In the genomic region with DNA sequence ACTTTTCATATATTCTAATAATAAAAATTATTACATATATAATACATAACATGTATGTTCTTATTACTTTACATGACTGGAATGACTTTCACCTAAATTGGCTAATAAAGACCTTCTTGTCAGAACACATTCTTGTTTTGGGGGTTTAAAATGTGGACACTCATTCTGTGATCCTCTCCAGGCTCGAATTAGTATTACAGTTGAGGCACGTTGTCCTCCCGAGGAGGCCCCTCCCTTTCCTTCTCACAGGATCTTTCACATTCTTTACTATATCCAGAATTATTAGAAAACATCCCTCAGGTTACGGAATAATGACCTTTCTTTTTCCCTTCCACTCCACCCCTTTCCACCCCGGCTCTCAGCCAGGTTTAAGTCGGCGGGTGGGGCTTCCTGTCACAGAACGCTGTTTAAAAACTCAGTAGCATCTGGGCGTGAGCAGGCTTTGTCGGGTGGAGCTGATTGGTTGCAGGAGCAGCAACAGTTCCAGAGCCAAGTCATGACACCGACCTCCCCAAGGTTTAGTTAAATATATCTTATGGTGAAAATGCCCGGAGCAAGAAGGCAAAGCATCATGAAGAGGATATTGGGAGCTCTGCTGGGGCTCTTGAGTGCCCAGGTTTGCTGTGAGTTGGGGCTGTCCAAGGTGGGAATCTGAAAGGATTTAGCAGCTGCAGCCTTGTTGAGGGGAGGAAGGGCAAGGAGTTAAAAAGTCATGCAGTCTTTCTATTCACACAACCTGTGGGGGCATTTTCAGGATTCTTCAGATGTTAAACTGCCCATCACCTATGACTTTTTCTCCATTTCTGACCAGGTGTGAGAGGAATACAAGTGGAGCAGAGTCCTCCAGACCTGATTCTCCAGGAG, we compare ENCODE assay signal across 8 cellular contexts.
DNase-seq lines count a peak whose midpoint lies in the region; ATAC-seq and TF ChIP-seq lines count a peak whose summit lies in the region.

No MANE protein-coding gene starts in this region.

- H3K27ac ChIP-seq in SU-DHL-6 (ENCODE audit: low read depth, low read length) = no peak overlapping the region; the same call in 1 of the 2 replicates
- H3K27ac ChIP-seq in PC-3 (ENCODE audit: low read length) = no peak overlapping the region

- H2AFZ ChIP-seq in SU-DHL-6 (ENCODE audit: low read depth, low read length, severe bottlenecking) = peak overlapping the region; percentile 17
- no peak overlapping the region for H2AFZ ChIP-seq in PC-3 (ENCODE audit: low read length)

- TF ChIP-seq CTCF in SU-DHL-6 (IDR thresholded peaks at IDR 0.05; ENCODE audit: insufficient read depth, low read length, poor library complexity, severe bottlenecking) = no peak
- no peak for TF ChIP-seq CTCF in PC-3 (conservative IDR thresholded peaks at IDR 0.05; ENCODE audit: low read depth, low read length)

- H3K4me3 ChIP-seq in SU-DHL-6 (ENCODE audit: insufficient read depth, low read length, poor library complexity, severe bottlenecking) (peak overlapping the region; percentile 28), PC-3 (ENCODE audit: low read length) (no peak overlapping the region)

- no peak for TF ChIP-seq POLR2A in GM18505 (IDR thresholded peaks at IDR 0.05; ENCODE audit: borderline replicate concordance, extremely low read depth, insufficient read depth, insufficient read length)

- peak overlapping the region; percentile 87 for H3K4me3 Mint-ChIP-seq in natural killer cell treated with Interleukin-12 subunit alpha and Interleukin-12 subunit beta and Interleukin-15 and Interleukin-18, amount 100 ng/mL, for 72 hours

- no peaks in the 10 kb centered on the region for H3K4me1 ChIP-seq in PC-3 (ENCODE audit: insufficient read depth, low read length)

- H3F3A ChIP-seq in SU-DHL-6 (ENCODE audit: insufficient read depth) (no peaks in the 10 kb centered on the region), PC-3 (ENCODE audit: low read length, unreplicated experiment) (no peaks in the 10 kb centered on the region)

- H3K9me3 ChIP-seq in SU-DHL-6 (ENCODE audit: insufficient read depth, low read length) (no peaks in the 10 kb centered on the region), PC-3 (ENCODE audit: low read length) (no peaks in the 10 kb centered on the region)

- H3K27me3 Mint-ChIP-seq in natural killer cell treated with Interleukin-12 subunit alpha and Interleukin-12 subunit beta and Interleukin-15 and Interleukin-18, amount 100 ng/mL, for 72 hours = peaks cover 0 to 10% of the 10 kb centered on the region in 2 donors

- H3K9me2 ChIP-seq in SU-DHL-6 (replicated peaks; ENCODE audit: insufficient read depth, low read length) (no peaks in the 10 kb centered on the region), PC-3 (replicated peaks; ENCODE audit: low read length) (no peaks in the 10 kb centered on the region)

- H3K4me2 ChIP-seq in SU-DHL-6 (ENCODE audit: low read depth, low read length, poor library complexity, severe bottlenecking) (peak overlapping the region; percentile 53), PC-3 (ENCODE audit: low read length) (no peak overlapping the region)

- no peaks in the 10 kb centered on the region for H4K20me1 ChIP-seq in SU-DHL-6 (ENCODE audit: low read depth, low read length)
- no peaks in the 10 kb centered on the region for H4K20me1 ChIP-seq in PC-3 (ENCODE audit: low read length)

- POLR2A ChIA-PET in PC-3 (lab: Charles Lee; ENCODE audit: unreplicated experiment) = no interaction called here

- H3K4me1 Mint-ChIP-seq in natural killer cell treated with Interleukin-12 subunit alpha and Interleukin-12 subunit beta and Interleukin-15 and Interleukin-18, amount 100 ng/mL, for 72 hours (ENCODE audit: low read depth in 2 of 2) = peaks cover 25 to 31% of the 10 kb centered on the region in 2 donors

- CTCF ChIA-PET in PC-3 (lab: Charles Lee) = no interaction called here

- peak; percentile 51 for DNase-seq in central memory CD4-positive, alpha-beta T cell
- DNase-seq in natural killer cell treated with Interleukin-12 subunit alpha and Interleukin-12 subunit beta and Interleukin-15 and Interleukin-18, amount 100 ng/mL, for 72 hours (ENCODE audit: low spot score) = peak; percentile 64
- no peak for DNase-seq in PC-3
- DNase-seq in NCI-H146 (lab: John Stamatoyannopoulos, UW) = no peak
- DNase-seq in cortex of kidney (lab: John Stamatoyannopoulos, UW) = no peak

- H3K27me3 ChIP-seq in SU-DHL-6 (ENCODE audit: low read length) (no peaks in the 10 kb centered on the region), PC-3 (ENCODE audit: low read length) (peaks cover 56% of the 10 kb centered on the region)

- H3K27ac Mint-ChIP-seq in natural killer cell treated with Interleukin-12 subunit alpha and Interleukin-12 subunit beta and Interleukin-15 and Interleukin-18, amount 100 ng/mL, for 72 hours = peak overlapping the region; percentile 80 to 82

- no peaks in the 10 kb centered on the region for H3K36me3 ChIP-seq in SU-DHL-6 (ENCODE audit: low read length)
- H3K36me3 ChIP-seq in PC-3 (ENCODE audit: low read depth, low read length) = no peaks in the 10 kb centered on the region

- H3K79me2 ChIP-seq in SU-DHL-6 (ENCODE audit: insufficient read depth, low read length) = no peaks in the 10 kb centered on the region
- H3K79me2 ChIP-seq in PC-3 (ENCODE audit: low read length) = no peaks in the 10 kb centered on the region

- no peaks in the 10 kb centered on the region for H3K9me3 Mint-ChIP-seq in natural killer cell treated with Interleukin-12 subunit alpha and Interleukin-12 subunit beta and Interleukin-15 and Interleukin-18, amount 100 ng/mL, for 72 hours

- intact Hi-C loops in PC-3 (cut with micrococcal nuclease) = no loop called here

- H3K36me3 Mint-ChIP-seq in natural killer cell treated with Interleukin-12 subunit alpha and Interleukin-12 subunit beta and Interleukin-15 and Interleukin-18, amount 100 ng/mL, for 72 hours = no peaks in the 10 kb centered on the region

- peak; percentile 38 for ATAC-seq in GM18505 (IDR thresholded peaks at IDR 0.05; ENCODE audit: unreplicated experiment)
- ATAC-seq in HG02798 (IDR thresholded peaks at IDR 0.05; ENCODE audit: poor library complexity, unreplicated experiment) = peak; percentile 50
- ATAC-seq in natural killer cell treated with Interleukin-12 subunit alpha and Interleukin-12 subunit beta and Interleukin-15 and Interleukin-18, amount 100 ng/mL, for 72 hours = peak; percentile 82 to 83
- no peak for ATAC-seq in PC-3

- H3K9ac ChIP-seq in SU-DHL-6 (ENCODE audit: low read length) = peak overlapping the region; percentile 13; the same call in 1 of the 2 replicates
- H3K9ac ChIP-seq in PC-3 (ENCODE audit: low read length) = no peak overlapping the region

- no TSS peak for BruUV-seq in PC-3 (replicated peaks; lab: Mats Ljungman, UMichigan)

Comparison
In these comparisons a context has a peak if more than half of its experiments do, and no peak if none do; other contexts are left out.
1. DNase-seq: peak in central memory CD4-positive, alpha-beta T cell (single experiment) and natural killer cell treated with Interleukin-12 subunit alpha and Interleukin-12 subunit beta and Interleukin-15 and Interleukin-18, amount 100 ng/mL, for 72 hours (single experiment); none in PC-3 (single experiment), NCI-H146 (single experiment) and cortex of kidney (single experiment).